18 cellular contexts compared by ENCODE assay signal in the genomic region with DNA sequence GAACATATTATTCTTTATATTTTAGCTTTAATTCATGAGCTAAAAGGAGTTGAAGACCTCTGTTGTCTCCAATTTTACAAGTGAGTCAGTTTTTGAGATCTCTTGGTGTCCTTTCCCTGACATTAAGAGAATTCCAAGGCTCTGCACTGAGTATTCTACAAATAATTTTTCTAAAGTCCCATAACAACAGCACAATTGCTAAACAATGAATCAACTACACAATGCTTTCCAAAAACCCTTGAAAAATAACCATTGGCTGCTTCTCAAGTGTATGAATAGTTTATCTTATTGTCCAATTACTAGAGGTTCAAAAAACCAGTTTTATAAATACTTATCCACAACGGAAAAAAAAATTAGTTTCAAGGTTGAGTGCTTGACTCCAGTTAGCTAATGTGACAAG.
DNase-seq lines count a peak whose midpoint lies in the region; ATAC-seq and TF ChIP-seq lines count a peak whose summit lies in the region.
"Had no signal": no experiment of that assay in that cellular context is flagged by ENCODE, and none has a peak within 500 bp of the region (broad histone marks: within the 10 kb centered on the region; RNA-seq: fewer than 3 reads in every experiment).

No MANE protein-coding gene starts in this region.

- POLR2A ChIA-PET in activated CD4-positive, alpha-beta T cell treated with anti-CD3 and anti-CD28 coated beads for 36 hours (lab: Charles Lee) = no interaction called here

- no peaks in the 10 kb centered on the region for H3K36me3 ChIP-seq in GM23248 (ENCODE audit: low read depth)
- H3K36me3 ChIP-seq in endodermal cell (ENCODE audit: control insufficient read depth, insufficient read depth, low read length) = no peaks in the 10 kb centered on the region

- ATAC-seq in activated CD4-positive, alpha-beta T cell treated with anti-CD3 and anti-CD28 coated beads for 36 hours = no peak
- ATAC-seq: A549, SK-N-SH treated with all-trans-retinoic acid at 6 μM for 48 hours had no signal

- in situ Hi-C loops in GM23248 (cut with MboI) = no loop called here

- H3K4me1 ChIP-seq in GM23248 (ENCODE audit: insufficient read depth) = peaks cover 23% of the 10 kb centered on the region
- no peaks in the 10 kb centered on the region for H3K4me1 ChIP-seq in endodermal cell (ENCODE audit: control insufficient read depth, insufficient read depth, low read length)

- CTCF ChIA-PET in activated CD4-positive, alpha-beta T cell treated with anti-CD3 and anti-CD28 coated beads for 36 hours (lab: Charles Lee) = no interaction called here

- no peak overlapping the region for H2AFZ ChIP-seq in GM23248

- H3K4me1 Mint-ChIP-seq in endodermal cell = no peaks in the 10 kb centered on the region
- no peaks in the 10 kb centered on the region for H3K4me1 Mint-ChIP-seq in activated T-helper 1 cell treated with anti-CD3 and anti-CD28 coated beads, Interleukin-12 subunit alpha, Interleukin-12 subunit beta, Interleukin-2, Interleukin-4 antibody, amounts not matched to agents 30 ng/mL and 10 ng/mL and 1 ng/mL, durations not matched to agents 14 hours and 24 hours and 36 hours (ENCODE audit: low read depth)
- H3K4me1 Mint-ChIP-seq in activated CD4-positive, alpha-beta T cell treated with anti-CD3 and anti-CD28 coated beads for 36 hours = no peaks in the 10 kb centered on the region
- H3K4me1 Mint-ChIP-seq: CD4-positive, CD25-positive, alpha-beta regulatory T cell had no signal

- H3K4me2 ChIP-seq in GM23248 (ENCODE audit: unreplicated experiment) = peak overlapping the region; percentile 50
- H3K4me2 ChIP-seq: A549 had no signal

- H3K27ac ChIP-seq in GM23248 = peak overlapping the region; percentile 66
- H3K27ac ChIP-seq in endodermal cell (ENCODE audit: low read depth, low read length) = peak overlapping the region; percentile 36
- H3K27ac ChIP-seq: A549 had no signal

- H3K27me3 Mint-ChIP-seq in endodermal cell (ENCODE audit: insufficient read depth) = no peaks in the 10 kb centered on the region
- no peaks in the 10 kb centered on the region for H3K27me3 Mint-ChIP-seq in activated T-helper 1 cell treated with anti-CD3 and anti-CD28 coated beads, Interleukin-12 subunit alpha, Interleukin-12 subunit beta, Interleukin-2, Interleukin-4 antibody, amounts not matched to agents 30 ng/mL and 10 ng/mL and 1 ng/mL, durations not matched to agents 14 hours and 24 hours and 36 hours (ENCODE audit: insufficient read depth)
- no peaks in the 10 kb centered on the region for H3K27me3 Mint-ChIP-seq in activated CD4-positive, alpha-beta T cell treated with anti-CD3 and anti-CD28 coated beads for 36 hours
- H3K27me3 Mint-ChIP-seq: CD4-positive, CD25-positive, alpha-beta regulatory T cell had no signal

- H3K27me3 ChIP-seq in GM23248 (replicated peaks; ENCODE audit: insufficient read depth) = 0 out of 2 replicates have a peak, but pooled peaks cover 4% of the 10 kb centered on the region
- no peaks in the 10 kb centered on the region for H3K27me3 ChIP-seq in endodermal cell (ENCODE audit: control insufficient read depth, insufficient read depth, low read length, poor library complexity, severe bottlenecking)

- peaks cover 30% of the 10 kb centered on the region for H3F3A ChIP-seq in GM23248 (ENCODE audit: insufficient read depth)

- H3K4me3 Mint-ChIP-seq in endodermal cell = no peak overlapping the region
- no peak overlapping the region for H3K4me3 Mint-ChIP-seq in activated T-helper 1 cell treated with anti-CD3 and anti-CD28 coated beads, Interleukin-12 subunit alpha, Interleukin-12 subunit beta, Interleukin-2, Interleukin-4 antibody, amounts not matched to agents 30 ng/mL and 10 ng/mL and 1 ng/mL, durations not matched to agents 14 hours and 24 hours and 36 hours
- H3K4me3 Mint-ChIP-seq in activated CD4-positive, alpha-beta T cell treated with anti-CD3 and anti-CD28 coated beads for 36 hours = no peak overlapping the region
- H3K4me3 Mint-ChIP-seq: CD4-positive, CD25-positive, alpha-beta regulatory T cell had no signal

- no peaks in the 10 kb centered on the region for H3K9me3 ChIP-seq in GM23248 (ENCODE audit: low read depth)
- no peaks in the 10 kb centered on the region for H3K9me3 ChIP-seq in endodermal cell (ENCODE audit: control insufficient read depth, low read length)
- H3K9me3 ChIP-seq: A549 had no signal

- no peak for TF ChIP-seq CTCF in endodermal cell (conservative IDR thresholded peaks at IDR 0.05)

- H3K4me3 ChIP-seq in GM23248 = no peak overlapping the region
- no peak overlapping the region for H3K4me3 ChIP-seq in endodermal cell (ENCODE audit: low read length)
- H3K4me3 ChIP-seq: A549 had no signal

- H3K36me3 Mint-ChIP-seq in endodermal cell (ENCODE audit: low read depth) = peaks cover 8% of the 10 kb centered on the region
- no peaks in the 10 kb centered on the region for H3K36me3 Mint-ChIP-seq in activated T-helper 1 cell treated with anti-CD3 and anti-CD28 coated beads, Interleukin-12 subunit alpha, Interleukin-12 subunit beta, Interleukin-2, Interleukin-4 antibody, amounts not matched to agents 30 ng/mL and 10 ng/mL and 1 ng/mL, durations not matched to agents 14 hours and 24 hours and 36 hours (ENCODE audit: low read depth)
- H3K36me3 Mint-ChIP-seq in activated CD4-positive, alpha-beta T cell treated with anti-CD3 and anti-CD28 coated beads for 36 hours (ENCODE audit: low read depth) = peaks cover 1% of the 10 kb centered on the region

- H3K9me3 Mint-ChIP-seq in endodermal cell = peaks cover 4% of the 10 kb centered on the region
- no peaks in the 10 kb centered on the region for H3K9me3 Mint-ChIP-seq in activated T-helper 1 cell treated with anti-CD3 and anti-CD28 coated beads, Interleukin-12 subunit alpha, Interleukin-12 subunit beta, Interleukin-2, Interleukin-4 antibody, amounts not matched to agents 30 ng/mL and 10 ng/mL and 1 ng/mL, durations not matched to agents 14 hours and 24 hours and 36 hours
- H3K9me3 Mint-ChIP-seq in activated CD4-positive, alpha-beta T cell treated with anti-CD3 and anti-CD28 coated beads for 36 hours (ENCODE audit: low read depth) = peaks cover 7% of the 10 kb centered on the region

- H3K27ac Mint-ChIP-seq in endodermal cell = no peak overlapping the region
- no peak overlapping the region for H3K27ac Mint-ChIP-seq in activated T-helper 1 cell treated with anti-CD3 and anti-CD28 coated beads, Interleukin-12 subunit alpha, Interleukin-12 subunit beta, Interleukin-2, Interleukin-4 antibody, amounts not matched to agents 30 ng/mL and 10 ng/mL and 1 ng/mL, durations not matched to agents 14 hours and 24 hours and 36 hours
- no peak overlapping the region for H3K27ac Mint-ChIP-seq in activated CD4-positive, alpha-beta T cell treated with anti-CD3 and anti-CD28 coated beads for 36 hours
- H3K27ac Mint-ChIP-seq: CD4-positive, CD25-positive, alpha-beta regulatory T cell had no signal

- 3 to 8% methylated on average over 1 of the region's 1 CpG for WGBS in GM23248 (ENCODE audit: low coverage in 1 of 2, low lambda C conversion rate in 2 of 2, missing lambda C conversion rate in 2 of 2), 2 experiments
- 85 to 86% methylated on average over 1 of the region's 1 CpG for WGBS in endodermal cell (ENCODE audit: insufficient coverage in 1 of 2, insufficient read length in 1 of 2), 2 experiments

- H3K9me2 ChIP-seq in GM23248 (ENCODE audit: insufficient read depth) = no peaks in the 10 kb centered on the region

- DNase-seq in AG20443 (ENCODE audit: low spot score) (peak; percentile 50), GM23248 (peak; percentile 80), endodermal cell (no peak), medulla oblongata (ENCODE audit: extremely low spot score) (peak; percentile 2), NCI-H82 (lab: John Stamatoyannopoulos, UW) (no peak)
- DNase-seq in activated T-helper 1 cell treated with anti-CD3 and anti-CD28 coated beads, Interleukin-12 subunit alpha, Interleukin-12 subunit beta, Interleukin-2, Interleukin-4 antibody, amounts not matched to agents 30 ng/mL and 10 ng/mL and 1 ng/mL, durations not matched to agents 14 hours and 24 hours and 36 hours (ENCODE audit: low spot score) = no peak
- no peak for DNase-seq in activated CD4-positive, alpha-beta T cell treated with anti-CD3 and anti-CD28 coated beads for 36 hours
- no peak for DNase-seq in activated effector memory CD4-positive, alpha-beta T cell treated with Interleukin-2 at 50 U/mL for 16 hours
- DNase-seq: CD4-positive, CD25-positive, alpha-beta regulatory T cell; DMS53; MM.1S; NCI-H1092 treated with DMSO at 0.1 percent for 48 hours; NCI-H1694 treated with DMSO at 0.1 percent for 48 hours; NCI-H226; NCI-H526; SHP77 treated with DMSO at 0.1 percent for 48 hours had no signal

- H3K79me2 ChIP-seq in GM23248 (ENCODE audit: insufficient read depth) = no peaks in the 10 kb centered on the region

- intact Hi-C loops in activated T-helper 1 cell treated with anti-CD3 and anti-CD28 coated beads, Interleukin-12 subunit alpha, Interleukin-12 subunit beta, Interleukin-2, Interleukin-4 antibody, amounts not matched to agents 30 ng/mL and 10 ng/mL and 1 ng/mL, durations not matched to agents 14 hours and 24 hours and 36 hours (cut with micrococcal nuclease) = no loop called here
- intact Hi-C loops in activated CD4-positive, alpha-beta T cell treated with anti-CD3 and anti-CD28 coated beads for 36 hours (cut with DNase I, micrococcal nuclease) = no loop called here

- H4K20me1 ChIP-seq in GM23248 (ENCODE audit: insufficient read depth) = no peaks in the 10 kb centered on the region

- no peak overlapping the region for H3K9ac ChIP-seq in GM23248
- no peak overlapping the region for H3K9ac ChIP-seq in endodermal cell (ENCODE audit: extremely low read depth, low read length, poor library complexity, severe bottlenecking)

Comparison
In these comparisons a context has a peak if more than half of its experiments do, and no peak if none do; other contexts are left out.
1. DNase-seq: peak in AG20443 (single experiment), GM23248 (single experiment) and medulla oblongata (single experiment); none in endodermal cell (single experiment), activated T-helper 1 cell treated with anti-CD3 and anti-CD28 coated beads, Interleukin-12 subunit alpha, Interleukin-12 subunit beta, Interleukin-2, Interleukin-4 antibody, amounts not matched to agents 30 ng/mL and 10 ng/mL and 1 ng/mL, durations not matched to agents 14 hours and 24 hours and 36 hours (single experiment), NCI-H82 (single experiment), activated CD4-positive, alpha-beta T cell treated with anti-CD3 and anti-CD28 coated beads for 36 hours (single experiment) and activated effector memory CD4-positive, alpha-beta T cell treated with Interleukin-2 at 50 U/mL for 16 hours (single experiment).